ENCODE assay signal across 26 cellular contexts in genomic region chr9:33934188-33934878, GRCh38.
DNase-seq lines count a peak whose midpoint lies in the region; ATAC-seq and TF ChIP-seq lines count a peak whose summit lies in the region.
"Had no signal": no experiment of that assay in that cellular context is flagged by ENCODE, and none has a peak within 500 bp of the region (broad histone marks: within the 10 kb centered on the region; RNA-seq: fewer than 3 reads in every experiment).

No MANE protein-coding gene starts in this region.

- H3K36me3 Mint-ChIP-seq in activated naive CD8-positive, alpha-beta T cell treated with anti-CD3 and anti-CD28 coated beads, Interleukin-2, amount 50 U/mL, for 24 hours (ENCODE audit: low read depth) = peaks cover 49% of the 10 kb centered on the region
- H3K36me3 Mint-ChIP-seq in activated naive CD8-positive, alpha-beta T cell treated with anti-CD3 and anti-CD28 coated beads for 36 hours = peaks cover 21% of the 10 kb centered on the region
- H3K36me3 Mint-ChIP-seq in endothelial cell (ENCODE audit: low read depth, unreplicated experiment) (peaks cover 61% of the 10 kb centered on the region), type B pancreatic cell (peaks cover 34% of the 10 kb centered on the region)

- no peaks in the 10 kb centered on the region for H3K9me3 Mint-ChIP-seq in activated naive CD8-positive, alpha-beta T cell treated with anti-CD3 and anti-CD28 coated beads, Interleukin-2, amount 50 U/mL, for 24 hours
- H3K9me3 Mint-ChIP-seq in activated naive CD8-positive, alpha-beta T cell treated with anti-CD3 and anti-CD28 coated beads for 36 hours = no peaks in the 10 kb centered on the region
- H3K9me3 Mint-ChIP-seq in endothelial cell (ENCODE audit: unreplicated experiment) (no peaks in the 10 kb centered on the region), type B pancreatic cell (no peaks in the 10 kb centered on the region)
- H3K9me3 Mint-ChIP-seq: CD4-positive, alpha-beta memory T cell; IgD-negative memory B cell had no signal

- H3K27ac ChIP-seq in IMR-90 (ENCODE audit: insufficient read depth, low read length) = no peak overlapping the region
- H3K27ac ChIP-seq: BLaER1 had no signal

- dilution Hi-C loops in IMR-90 (cut with HindIII; ENCODE audit: low sequenced_read_pairs, unreplicated experiment) = no loop called here

- H3K79me1 ChIP-seq in IMR-90 (ENCODE audit: low read depth in 1 of 2, low read length in 2 of 2) = peaks cover 23 to 49% of the 10 kb centered on the region in 2 experiments

- H2BK120ac ChIP-seq in IMR-90 (ENCODE audit: low read depth, low read length) = no peak overlapping the region

- no peak overlapping the region for H4K5ac ChIP-seq in IMR-90 (ENCODE audit: low read depth, low read length)

- H3K4me3 Mint-ChIP-seq in activated naive CD8-positive, alpha-beta T cell treated with anti-CD3 and anti-CD28 coated beads, Interleukin-2, amount 50 U/mL, for 24 hours = no peak overlapping the region
- no peak overlapping the region for H3K4me3 Mint-ChIP-seq in activated naive CD8-positive, alpha-beta T cell treated with anti-CD3 and anti-CD28 coated beads for 36 hours
- peak overlapping the region; percentile 18 for H3K4me3 Mint-ChIP-seq in endothelial cell (ENCODE audit: unreplicated experiment)
- no peak overlapping the region for H3K4me3 Mint-ChIP-seq in type B pancreatic cell
- H3K4me3 Mint-ChIP-seq: CD4-positive, alpha-beta memory T cell; IgD-negative memory B cell had no signal

- no peak for DNase-seq in activated naive CD8-positive, alpha-beta T cell treated with anti-CD3 and anti-CD28 coated beads, Interleukin-2, amount 50 U/mL, for 24 hours
- no peak for DNase-seq in activated naive CD8-positive, alpha-beta T cell treated with anti-CD3 and anti-CD28 coated beads for 36 hours
- DNase-seq in IMR-90 (no peak), endothelial cell (ENCODE audit: low spot score) (no peak), type B pancreatic cell (ENCODE audit: extremely low spot score, unreplicated experiment) (no peak), SIG-M5 (lab: John Stamatoyannopoulos, UW) (no peak)
- DNase-seq: Calu3; CD4-positive, alpha-beta memory T cell; DMS53; EL; GOT3; Kasumi-1; MG63; NCI-H1092; NCI-H146; NCI-H2081; NCI-H2171 treated with DMSO at 0.1 percent for 48 hours; NCI-H446; NK-92 treated with Interleukin-12 subunit alpha and Interleukin-12 subunit beta, amount 100 ng/mL, for 24 hours; OCI-M1; RPMI8226; SHP77 treated with DMSO at 0.1 percent for 48 hours had no signal

- TF ChIP-seq RAD21 in IMR-90 (IDR thresholded peaks at IDR 0.05; ENCODE audit: low read length) = no peak

- peaks cover 5% of the 10 kb centered on the region; the same call in 1 of the 2 replicates for H4K20me1 ChIP-seq in IMR-90 (ENCODE audit: insufficient read depth, low read length)

- no peaks in the 10 kb centered on the region for H3K27me3 ChIP-seq in IMR-90 (ENCODE audit: control insufficient read depth, insufficient read depth, low read length)
- H3K27me3 ChIP-seq: BLaER1, MG63 had no signal

- no peak overlapping the region for H3K56ac ChIP-seq in IMR-90 (ENCODE audit: extremely low read depth, insufficient read depth, low read length)

- ATAC-seq in activated naive CD8-positive, alpha-beta T cell treated with anti-CD3 and anti-CD28 coated beads, Interleukin-2, amount 50 U/mL, for 24 hours = no peak
- ATAC-seq in IMR-90 (ENCODE audit: low read depth) = no peak
- no peak for ATAC-seq in HG03378 (IDR thresholded peaks at IDR 0.05; ENCODE audit: unreplicated experiment)
- ATAC-seq: SK-N-SH treated with all-trans-retinoic acid at 6 μM for 48 hours had no signal

- H3K9ac ChIP-seq in IMR-90 (ENCODE audit: low read depth, low read length) = no peak overlapping the region
- H3K9ac ChIP-seq: BLaER1 had no signal

- H3K4ac ChIP-seq in IMR-90 (ENCODE audit: low read depth, low read length) = no peak overlapping the region

- no peak overlapping the region for H2BK15ac ChIP-seq in IMR-90 (ENCODE audit: low read depth, low read length)

- BruUV-seq in IMR-90 (replicated peaks; lab: Mats Ljungman, UMichigan) = no TSS peak

- H4K91ac ChIP-seq in IMR-90 (ENCODE audit: insufficient read depth, low read depth, low read length) = no peak overlapping the region

- no peak overlapping the region for H3K4me3 ChIP-seq in IMR-90 (ENCODE audit: insufficient read depth, low read depth, low read length)
- H3K4me3 ChIP-seq: BLaER1, MG63 had no signal

- peak overlapping the region; percentile 9 for H3K27ac Mint-ChIP-seq in activated naive CD8-positive, alpha-beta T cell treated with anti-CD3 and anti-CD28 coated beads, Interleukin-2, amount 50 U/mL, for 24 hours
- no peak overlapping the region for H3K27ac Mint-ChIP-seq in activated naive CD8-positive, alpha-beta T cell treated with anti-CD3 and anti-CD28 coated beads for 36 hours
- peak overlapping the region; percentile 67 for H3K27ac Mint-ChIP-seq in endothelial cell (ENCODE audit: unreplicated experiment)
- H3K27ac Mint-ChIP-seq in type B pancreatic cell = peak overlapping the region; percentile 29
- H3K27ac Mint-ChIP-seq: IgD-negative memory B cell had no signal

- H2AK5ac ChIP-seq in IMR-90 (ENCODE audit: low read depth, low read length) = no peak overlapping the region

- intact Hi-C loops in IMR-90 (cut with micrococcal nuclease) = no loop called here

- H3K4me1 ChIP-seq in IMR-90 (ENCODE audit: control insufficient read depth, insufficient read depth, low read length) = no peaks in the 10 kb centered on the region
- H3K4me1 ChIP-seq: BLaER1 had no signal

- H3K14ac ChIP-seq in IMR-90 (replicated peaks; ENCODE audit: low read depth, low read length) = no peak overlapping the region

- peak overlapping the region; percentile 70 for H2AK9ac ChIP-seq in IMR-90 (replicated peaks; ENCODE audit: low read depth, low read length, poor library complexity)

- H3K23ac ChIP-seq in IMR-90 (ENCODE audit: low read depth, low read length) = no peak overlapping the region; the same call in 1 of the 2 replicates

- no peaks in the 10 kb centered on the region for H3K4me1 Mint-ChIP-seq in activated naive CD8-positive, alpha-beta T cell treated with anti-CD3 and anti-CD28 coated beads, Interleukin-2, amount 50 U/mL, for 24 hours
- H3K4me1 Mint-ChIP-seq in activated naive CD8-positive, alpha-beta T cell treated with anti-CD3 and anti-CD28 coated beads for 36 hours = no peaks in the 10 kb centered on the region
- H3K4me1 Mint-ChIP-seq in endothelial cell (ENCODE audit: unreplicated experiment) (peaks cover 13% of the 10 kb centered on the region), type B pancreatic cell (ENCODE audit: unreplicated experiment) (no peaks in the 10 kb centered on the region)

- TF ChIP-seq POLR2A in IMR-90 (IDR thresholded peaks at IDR 0.05; ENCODE audit: low read depth, low read length) = no peak

- H2AFZ ChIP-seq in IMR-90 (replicated peaks; ENCODE audit: low read length, poor library complexity) = no peak overlapping the region

- H3K27me3 Mint-ChIP-seq in activated naive CD8-positive, alpha-beta T cell treated with anti-CD3 and anti-CD28 coated beads, Interleukin-2, amount 50 U/mL, for 24 hours = no peaks in the 10 kb centered on the region
- no peaks in the 10 kb centered on the region for H3K27me3 Mint-ChIP-seq in activated naive CD8-positive, alpha-beta T cell treated with anti-CD3 and anti-CD28 coated beads for 36 hours
- peaks cover 1% of the 10 kb centered on the region for H3K27me3 Mint-ChIP-seq in endothelial cell (ENCODE audit: unreplicated experiment)
- H3K27me3 Mint-ChIP-seq in type B pancreatic cell = no peaks in the 10 kb centered on the region
- H3K27me3 Mint-ChIP-seq: CD4-positive, alpha-beta memory T cell; IgD-negative memory B cell had no signal

- peaks cover 41% of the 10 kb centered on the region for H3K36me3 ChIP-seq in IMR-90 (ENCODE audit: control insufficient read depth, insufficient read depth, low read length)

- 92% methylated on average over 2 of the region's 5 CpGs; no CpG with 5 or more reads in 1 of the 2 experiments for WGBS in IMR-90 (ENCODE audit: extremely low coverage in 2 of 2, insufficient read length in 1 of 2), 2 experiments

- TF ChIP-seq CTCF in IMR-90 (conservative IDR thresholded peaks at IDR 0.05; ENCODE audit: low read depth, low read length) (no peak), endothelial cell (IDR thresholded peaks at IDR 0.05; ENCODE audit: unreplicated experiment) (no peak), type B pancreatic cell (conservative IDR thresholded peaks at IDR 0.05) (no peak)

- H2BK5ac ChIP-seq in IMR-90 (ENCODE audit: low read depth, low read length, poor library complexity, severe bottlenecking) = no peak overlapping the region

- CTCF ChIA-PET in IMR-90 (lab: Yijun Ruan, JAX) = interaction anchor here (1.7 kb wide), 1 partner anchor 139 kb away, joined by 3 read pairs; no protein-coding TSS in a partner anchor

- no peaks in the 10 kb centered on the region for H3K9me3 ChIP-seq in IMR-90 (ENCODE audit: control insufficient read depth, insufficient read depth, low read length)
- H3K9me3 ChIP-seq: BLaER1, MG63 had no signal

- in situ Hi-C loops in IMR-90 (cut with MboI; ENCODE audit: low sequenced_read_pairs) = no loop called here

- H3K18ac ChIP-seq in IMR-90 (ENCODE audit: low read depth, low read length) = no peak overlapping the region

- H4K8ac ChIP-seq in IMR-90 (ENCODE audit: low read depth in 2 of 2, low read length in 2 of 2) = no peak overlapping the region

- H3K9me1 ChIP-seq in IMR-90 (ENCODE audit: insufficient read depth, low read length) = peaks cover 30% of the 10 kb centered on the region

- POLR2A ChIA-PET in IMR-90 (lab: Charles Lee; ENCODE audit: unreplicated experiment) = interaction anchor here (0.7 kb wide), 1 partner anchor 88 kb away, joined by 3 read pairs; no protein-coding TSS in a partner anchor

- H2BK20ac ChIP-seq in IMR-90 (ENCODE audit: low read depth, low read length) = no peak overlapping the region

- no peak overlapping the region for H3K4me2 ChIP-seq in IMR-90 (ENCODE audit: low read depth, low read length)
- H3K4me2 ChIP-seq: BLaER1 had no signal

TF ChIP-seq in IMR-90, 13 proteins besides CTCF, POLR2A, EP300 and RAD21:
- TF ChIP-seq RFX5 (IDR thresholded peaks at IDR 0.05; ENCODE audit: low read depth, low read length) = no peak
- TF ChIP-seq SMC3 (IDR thresholded peaks at IDR 0.05; ENCODE audit: low read depth, low read length) = no peak
- no peak for TF ChIP-seq NFE2L2 (IDR thresholded peaks at IDR 0.05; ENCODE audit: low read depth, low read length)
- TF ChIP-seq MAFK (IDR thresholded peaks at IDR 0.05; ENCODE audit: low read depth, low read length) = no peak
- no peak for TF ChIP-seq BHLHE40 (IDR thresholded peaks at IDR 0.05; ENCODE audit: low read depth, low read length)
